In the genomic region with DNA sequence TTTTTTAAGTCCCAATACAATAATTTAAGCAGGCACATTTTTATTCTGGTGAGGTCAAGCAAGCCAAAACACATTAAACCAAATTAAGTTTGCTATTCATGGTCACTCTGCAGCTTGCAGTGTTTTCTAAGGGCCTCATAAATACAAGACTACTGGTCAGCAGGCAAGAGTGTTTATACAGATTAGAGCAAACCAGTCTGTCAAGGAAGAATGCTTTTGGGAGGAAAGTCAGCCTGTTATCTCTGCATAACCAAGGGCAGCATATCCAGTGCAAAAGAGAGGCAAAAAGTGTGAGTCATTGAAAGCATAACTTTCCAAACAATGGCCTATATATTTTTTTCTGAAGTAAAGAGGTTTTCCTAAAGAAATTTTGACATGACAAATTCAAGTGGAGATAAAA, we compare ENCODE assay signal across 10 cellular contexts. TPM values are rescaled to one million over a fixed set of nuclear protein-coding genes. Genes with fewer than 3 reads are reported as not detected.
DNase-seq lines count a peak whose midpoint lies in the region; ATAC-seq and TF ChIP-seq lines count a peak whose summit lies in the region.
"Had no signal": no experiment of that assay in that cellular context is flagged by ENCODE, and none has a peak within 500 bp of the region (broad histone marks: within the 10 kb centered on the region; RNA-seq: fewer than 3 reads in every experiment).

No MANE protein-coding gene starts in this region.

- no peaks in the 10 kb centered on the region for H3K9me3 Mint-ChIP-seq in activated naive CD4-positive, alpha-beta T cell treated with anti-CD3 and anti-CD28 coated beads, Interleukin-2, amount 50 U/mL, for 72 hours

- intact Hi-C loops in tibial artery (cut with DNase I; ENCODE audit: low total_unique reads), result no loop called here

- H3K4me1 ChIP-seq in RWPE2 (ENCODE audit: insufficient read depth, poor library complexity, severe bottlenecking), result peaks cover 29% of the 10 kb centered on the region
- H3K4me1 ChIP-seq in tibial artery, result peaks cover 0 to 20% (median 8%) of the 10 kb centered on the region in 4 donors

- no peaks in the 10 kb centered on the region for H3K36me3 Mint-ChIP-seq in activated naive CD4-positive, alpha-beta T cell treated with anti-CD3 and anti-CD28 coated beads, Interleukin-2, amount 50 U/mL, for 72 hours

- CTCF ChIA-PET in GM10248 (lab: Yijun Ruan, JAX), result no interaction called here

- TF ChIP-seq CTCF in RWPE2 (IDR thresholded peaks at IDR 0.05; ENCODE audit: poor library complexity, severe bottlenecking) (no peak), GM10248 (IDR thresholded peaks at IDR 0.05; ENCODE audit: control extremely low read depth, extremely low read depth, low read depth, missing control alignments) (no peak), GM20000 (IDR thresholded peaks at IDR 0.05; ENCODE audit: extremely low read depth, missing control alignments) (no peak), tibial artery (IDR thresholded peaks at IDR 0.05) (no peak)

- peak; percentile 80 for ATAC-seq in RWPE2 (ENCODE audit: low read depth)
- no peak for ATAC-seq in activated naive CD4-positive, alpha-beta T cell treated with anti-CD3 and anti-CD28 coated beads, Interleukin-2, amount 50 U/mL, for 72 hours
- ATAC-seq: activated CD4-positive, CD25-positive, alpha-beta regulatory T cell treated with anti-CD3 and anti-CD28 coated beads, Interleukin-2, amount 50 U/mL, for 24 hours had no signal

- H3K27me3 ChIP-seq in RWPE2 (ENCODE audit: insufficient read depth, poor library complexity, severe bottlenecking) (no peaks in the 10 kb centered on the region), tibial artery (no peaks in the 10 kb centered on the region)

- no peaks in the 10 kb centered on the region for H3K36me3 ChIP-seq in RWPE2 (ENCODE audit: low read depth)
- H3K36me3 ChIP-seq in tibial artery, result no peaks in the 10 kb centered on the region

- H3K4me3 ChIP-seq in RWPE2 (ENCODE audit: severe bottlenecking) (no peak overlapping the region), tibial artery (no peak overlapping the region)

- H3K27ac ChIP-seq in RWPE2 (ENCODE audit: poor library complexity, severe bottlenecking) (peak overlapping the region; percentile 46), tibial artery (no peak overlapping the region)

- POLR2A ChIA-PET in GM10248 (lab: Yijun Ruan, JAX), result no interaction called here

- DNase-seq in DMS53 (lab: John Stamatoyannopoulos, UW), result peak; percentile 73
- no peak for DNase-seq in RWPE2 (ENCODE audit: low spot score)
- peak; percentile 76 for DNase-seq in fibroblast of peridontal ligament (ENCODE audit: extremely low read depth)
- peak; percentile 78 for DNase-seq in non-pigmented ciliary epithelial cell (ENCODE audit: low read depth)
- no peak for DNase-seq in GM10248 (ENCODE audit: extremely low spot score)
- DNase-seq in GM20000 (ENCODE audit: low spot score), result no peak
- no peak for DNase-seq in tibial artery
- no peak for DNase-seq in activated naive CD4-positive, alpha-beta T cell treated with anti-CD3 and anti-CD28 coated beads, Interleukin-2, amount 50 U/mL, for 72 hours (ENCODE audit: low spot score in 2 of 2)
- DNase-seq: DMS79 treated with DMSO at 0.1 percent for 48 hours had no signal

- no peak overlapping the region for H3K27ac Mint-ChIP-seq in activated naive CD4-positive, alpha-beta T cell treated with anti-CD3 and anti-CD28 coated beads, Interleukin-2, amount 50 U/mL, for 72 hours

- H3K9me3 ChIP-seq in RWPE2 (ENCODE audit: severe bottlenecking) (no peaks in the 10 kb centered on the region), tibial artery (no peaks in the 10 kb centered on the region)

RNA-seq across cellular contexts. Expression of a gene that starts 29.7 kb away (rescaled TPM):
- 10 to 100 TPM; 19.7 to 20.8 TPM for total RNA-seq in activated naive CD4-positive, alpha-beta T cell treated with anti-CD3 and anti-CD28 coated beads, Interleukin-2, amount 50 U/mL, for 72 hours

Comparison
In these comparisons a context has a peak if more than half of its experiments do, and no peak if none do; other contexts are left out.
1. DNase-seq: peak in DMS53 (single experiment), fibroblast of peridontal ligament (single experiment) and non-pigmented ciliary epithelial cell (single experiment); none in RWPE2 (single experiment), GM10248 (single experiment), GM20000 (single experiment), tibial artery (0 of 2) and activated naive CD4-positive, alpha-beta T cell treated with anti-CD3 and anti-CD28 coated beads, Interleukin-2, amount 50 U/mL, for 72 hours (0 of 2).